ENCODE assay signal across 11 cellular contexts in the genomic region with DNA sequence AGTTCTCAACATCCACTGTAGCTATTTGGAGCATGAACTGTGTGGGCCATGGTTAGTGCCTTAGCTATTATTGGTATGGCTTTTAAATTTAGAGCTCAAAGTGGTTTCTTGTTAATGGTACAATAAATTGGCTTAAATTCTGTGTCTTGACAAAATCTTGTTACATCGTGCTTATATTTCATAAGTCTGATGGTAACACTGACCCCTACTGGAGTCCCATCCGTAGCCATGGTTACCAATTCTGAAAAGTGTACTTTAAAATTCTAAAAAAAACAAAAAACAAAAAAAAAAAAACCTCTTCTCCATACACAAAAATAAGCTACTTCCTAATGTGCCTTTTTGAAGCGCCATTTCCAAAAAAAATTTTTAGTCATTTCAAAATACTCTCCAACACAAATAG. TPM values are rescaled to one million over a fixed set of nuclear protein-coding genes. Genes with fewer than 3 reads are reported as not detected.
DNase-seq lines count a peak whose midpoint lies in the region; ATAC-seq and TF ChIP-seq lines count a peak whose summit lies in the region.
"Had no signal": no experiment of that assay in that cellular context is flagged by ENCODE, and none has a peak within 500 bp of the region (broad histone marks: within the 10 kb centered on the region; RNA-seq: fewer than 3 reads in every experiment).

No MANE protein-coding gene starts in this region.

- BruUV-seq in A673 (replicated peaks; lab: Mats Ljungman, UMichigan), result no TSS peak
- no TSS peak for BruUV-seq in PC-9 (replicated peaks; lab: Mats Ljungman, UMichigan)

- POLR2A ChIA-PET in A673 (lab: Charles Lee; ENCODE audit: low non-redundant PET), result no interaction called here
- POLR2A ChIA-PET in GM10248 (lab: Yijun Ruan, JAX), result interaction anchor here (0.6 kb wide), 1 partner anchor 454 kb away, joined by 4 read pairs; no protein-coding TSS in a partner anchor
- POLR2A ChIA-PET in PC-9 (lab: Charles Lee; ENCODE audit: unreplicated experiment), result interaction anchor here (0.6 kb wide), 1 partner anchor 156 kb away, joined by 4 read pairs; no protein-coding TSS in a partner anchor

- CTCF ChIA-PET in A673 (lab: Charles Lee) (interaction anchor here (0.7 kb wide), 2 partner anchors 81 to 107 kb away, joined by 3 to 4 read pairs; no protein-coding TSS in a partner anchor), GM10248 (lab: Yijun Ruan, JAX) (interaction anchor here (1.2 to 2.5 kb wide), 7 partner anchors 8 to 118 kb away, joined by 3 to 11 read pairs (median 6); a partner anchor contains a TSS), PC-9 (lab: Charles Lee) (interaction anchor here (0.6 to 0.8 kb wide), 3 partner anchors 136 to 534 kb away, joined by 3 to 9 read pairs (median 3); no protein-coding TSS in a partner anchor)

- intact Hi-C loops in A673 (cut with micrococcal nuclease; ENCODE audit: unreplicated experiment) (loop anchor here (10.0 kb wide), 1 partner anchor 1441 kb away; no protein-coding TSS in a partner anchor), PC-9 (cut with micrococcal nuclease; ENCODE audit: unreplicated experiment) (loop anchor here (10.0 kb wide), 1 partner anchor 1301 kb away; no protein-coding TSS in a partner anchor)

- H3K27me3 ChIP-seq in A673 (replicated peaks; ENCODE audit: insufficient read depth, low read depth, low read length, poor library complexity) (peaks cover 64% of the 10 kb centered on the region), PC-9 (ENCODE audit: insufficient read depth, low read depth) (no peaks in the 10 kb centered on the region), fibroblast of lung (ENCODE audit: control insufficient read depth, insufficient read depth, low read length) (peaks cover 4% of the 10 kb centered on the region)

- H3K9me3 ChIP-seq in A673 (ENCODE audit: low read depth, low read length, poor library complexity, severe bottlenecking) (peaks cover 7% of the 10 kb centered on the region), PC-9 (ENCODE audit: insufficient read depth, low read depth) (no peaks in the 10 kb centered on the region; the same call in 1 of the 2 replicates), fibroblast of lung (ENCODE audit: control insufficient read depth, insufficient read depth, low read depth, low read length) (no peaks in the 10 kb centered on the region)

- H3K9ac ChIP-seq in fibroblast of lung (ENCODE audit: insufficient read depth, low read length), result no peak overlapping the region

- H2AFZ ChIP-seq in PC-9 (no peak overlapping the region), fibroblast of lung (ENCODE audit: low read length) (no peak overlapping the region)

- H3K4me3 ChIP-seq in A673 (ENCODE audit: low read depth, low read length, poor library complexity, severe bottlenecking) (no peak overlapping the region), PC-9 (no peak overlapping the region), fibroblast of lung (replicated peaks in 1 of 4; ENCODE audit: control extremely low read depth in 1 of 4, insufficient read depth in 1 of 4, low read depth in 3 of 4, low read length in 4 of 4) (no peak overlapping the region)

- H3K4me1 ChIP-seq in A673 (ENCODE audit: insufficient read depth, low read length, poor library complexity, severe bottlenecking) (no peaks in the 10 kb centered on the region), PC-9 (replicated peaks; ENCODE audit: insufficient read depth) (no peaks in the 10 kb centered on the region), fibroblast of lung (ENCODE audit: control insufficient read depth, extremely low read depth, insufficient read depth, low read length) (no peaks in the 10 kb centered on the region)

- DNase-seq in A673 (ENCODE audit: low spot score) (peak; percentile 34), GM10248 (ENCODE audit: extremely low spot score) (no peak), PC-9 (no peak), fibroblast of lung (ENCODE audit: low read depth in 2 of 2) (peak; percentile 36 to 64), NCI-H1092 treated with DMSO at 0.1 percent for 48 hours (lab: John Stamatoyannopoulos, UW) (no peak), ecto neural progenitor cell (ENCODE audit: low spot score) (no peak)
- DNase-seq: NCI-H146 had no signal

- no peaks in the 10 kb centered on the region for H3K36me3 ChIP-seq in A673 (ENCODE audit: insufficient read depth, low read length, poor library complexity, severe bottlenecking)
- H3K36me3 ChIP-seq in PC-9 (ENCODE audit: low read depth), result no peaks in the 10 kb centered on the region
- H3K36me3 ChIP-seq in fibroblast of lung (ENCODE audit: control insufficient read depth, insufficient read depth, low read length), result no peaks in the 10 kb centered on the region

- H4K20me1 ChIP-seq in PC-9 (ENCODE audit: insufficient read depth), result no peaks in the 10 kb centered on the region
- H4K20me1 ChIP-seq in fibroblast of lung (ENCODE audit: control insufficient read depth, extremely low read depth, insufficient read depth, low read length), result no peaks in the 10 kb centered on the region

- no peaks in the 10 kb centered on the region for H3K9me2 ChIP-seq in PC-9 (ENCODE audit: insufficient read depth)

- H3K4me2 ChIP-seq in PC-9 (no peak overlapping the region), fibroblast of lung (ENCODE audit: extremely low read depth, insufficient read depth, low read length) (no peak overlapping the region)

- TF ChIP-seq CTCF in A673 (conservative IDR thresholded peaks at IDR 0.05; ENCODE audit: low read depth, low read length) (peak; percentile 57), GM10248 (IDR thresholded peaks at IDR 0.05; ENCODE audit: control extremely low read depth, extremely low read depth, low read depth, missing control alignments) (peak; percentile 8), PC-9 (conservative IDR thresholded peaks at IDR 0.05) (0 out of 2 replicates have a peak, but pooled peaks have one; percentile 35), fibroblast of lung (conservative IDR thresholded peaks at IDR 0.05 in 1 of 2, IDR thresholded peaks at IDR 0.05 in 1 of 2; ENCODE audit: low read depth in 1 of 2, low read length in 2 of 2) (peak; percentile 27 to 48)

- ATAC-seq in GM21367 (IDR thresholded peaks at IDR 0.05; ENCODE audit: unreplicated experiment), result no peak
- no peak for ATAC-seq in GM19023 (IDR thresholded peaks at IDR 0.05; ENCODE audit: unreplicated experiment)

- H3K79me2 ChIP-seq in PC-9 (ENCODE audit: low read depth) (no peaks in the 10 kb centered on the region), fibroblast of lung (ENCODE audit: control insufficient read depth, insufficient read depth, low read length) (no peaks in the 10 kb centered on the region)

- H3K27ac ChIP-seq in A673 (ENCODE audit: low read depth, low read length, poor library complexity, severe bottlenecking), result no peak overlapping the region
- H3K27ac ChIP-seq in PC-9, result no peak overlapping the region
- H3K27ac ChIP-seq in fibroblast of lung (ENCODE audit: insufficient read depth, low read length), result no peak overlapping the region

- H3F3A ChIP-seq in PC-9 (ENCODE audit: insufficient read depth, low read depth), result no peaks in the 10 kb centered on the region

RNA-seq across cellular contexts. Expression of a gene that starts 6.4 kb away (rescaled TPM):
- total RNA-seq in A673 (2021) (65.8 and 74.5 TPM in 2 replicates), PC-9 (2021) (25.4 and 32.4 TPM in 2 replicates), fibroblast of lung (32.2 and 38.3 TPM in 2 replicates)
- polyA plus RNA-seq in fibroblast of lung, result 38.6 and 44.5 TPM in 2 replicates
- 39.4 and 49.9 TPM in 2 replicates for polyA plus RNA-seq in fibroblast of lung (2012)
- polyA minus RNA-seq in fibroblast of lung (ENCODE audit: low replicate concordance), result 3.8 and 6.3 TPM in 2 replicates

RNA-seq across cellular contexts. Expression of a gene that starts 7.6 kb away (rescaled TPM):
- total RNA-seq in A673 (2021), result not detected in 2 replicates
- 0.52 and 0.55 TPM in 2 replicates for total RNA-seq in PC-9 (2021)
- total RNA-seq in fibroblast of lung, result 0.77 and 0.83 TPM in 2 replicates
- polyA plus RNA-seq in fibroblast of lung, result 1.0 and 1.3 TPM in 2 replicates
- polyA plus RNA-seq in fibroblast of lung (2012), result 0.56 and 0.96 TPM in 2 replicates
- 3.7 TPM in 1 of 2 replicates, not detected in the other for polyA minus RNA-seq in fibroblast of lung (ENCODE audit: low replicate concordance)

RNA-seq across cellular contexts. Expression of a gene that starts 55.5 kb away (rescaled TPM):
- total RNA-seq in A673 (2021) (not detected in 2 replicates), PC-9 (2021) (3.9 and 6.7 TPM in 2 replicates), fibroblast of lung (under 0.01 TPM in 1 of 2 replicates, not detected in the other)
- polyA plus RNA-seq in fibroblast of lung, result 0.72 and 13.1 TPM in 2 replicates
- 0.54 and 9.4 TPM in 2 replicates for polyA plus RNA-seq in fibroblast of lung (2012)
- polyA minus RNA-seq in fibroblast of lung (ENCODE audit: low replicate concordance), result 6.2 TPM in 1 of 2 replicates, not detected in the other
- total RNA-seq: mononuclear cell, temporal lobe had no signal

Comparison
In these comparisons a context has a peak if more than half of its experiments do, and no peak if none do; other contexts are left out.
1. DNase-seq: peak in A673 (single experiment) and fibroblast of lung (2 of 2); none in GM10248 (single experiment), PC-9 (0 of 2), NCI-H1092 treated with DMSO at 0.1 percent for 48 hours (single experiment) and ecto neural progenitor cell (single experiment).
2. Peak in every context shown above with its lines, with median percentiles within 50 percentile points of each other: CTCF ChIP-seq.